In the genomic region with DNA sequence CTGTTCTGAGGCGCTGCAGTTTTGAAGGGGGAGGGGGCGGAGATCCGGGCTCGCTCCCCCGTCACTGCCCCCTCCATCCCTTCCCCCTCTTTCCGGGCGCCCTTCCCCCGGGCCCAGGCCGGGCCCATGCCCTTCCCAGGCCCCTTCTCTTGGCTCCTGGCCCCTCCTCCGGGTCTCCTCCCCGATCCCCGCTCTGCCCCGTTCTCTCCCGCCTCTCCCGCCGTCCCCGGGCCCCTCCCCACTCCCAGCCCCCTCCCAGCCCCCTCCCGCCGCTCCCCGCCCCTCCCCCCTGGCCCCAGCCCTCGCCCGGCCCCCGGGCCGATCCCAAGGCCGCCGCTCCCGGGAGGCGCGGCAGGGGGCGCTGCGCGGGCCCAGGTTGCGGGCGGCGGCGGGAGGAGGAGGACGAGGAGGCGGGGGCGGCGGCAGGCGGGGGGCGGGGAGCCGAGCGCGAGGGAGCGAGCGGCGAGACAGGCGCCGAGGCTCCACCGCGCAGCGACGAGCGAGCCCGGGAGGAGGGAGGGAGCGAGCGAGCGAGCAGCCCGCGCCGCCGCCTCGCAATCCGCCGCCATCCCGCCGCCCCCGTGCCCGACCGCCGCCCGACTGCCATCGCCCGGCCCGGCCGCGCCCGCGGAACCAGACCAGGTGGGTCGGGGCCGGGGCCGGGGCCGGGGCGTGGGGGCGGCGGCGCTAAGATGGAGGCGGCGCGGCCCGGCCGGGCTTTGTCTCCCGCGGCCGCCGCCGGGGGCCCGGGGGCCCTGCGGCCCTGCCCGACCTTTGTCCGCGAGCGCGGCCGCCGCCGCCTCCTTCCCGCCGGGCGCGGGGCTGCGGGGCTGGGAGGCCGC, we compare ENCODE assay signal across 8 cellular contexts. TPM values are rescaled to one million over a fixed set of nuclear protein-coding genes. Genes with fewer than 3 reads are reported as not detected.
DNase-seq lines count a peak whose midpoint lies in the region; ATAC-seq and TF ChIP-seq lines count a peak whose summit lies in the region.

Gene PRRC2B, plus strand, starts transcription at position 465 of the 842 bp plus-strand sequence. CDS start 36,059 bp downstream, outside the sequence.

- H3K9ac ChIP-seq in SK-N-MC (ENCODE audit: insufficient read length): peak within 1 kb of the TSS; percentile 99

- H3K4me3 ChIP-seq in SK-N-MC (peak within 1 kb of the TSS; percentile 97), suprapubic skin (peak within 1 kb of the TSS; percentile 82)

- peak in 1 of 2 donors; percentile 74 for TF ChIP-seq POLR2A in suprapubic skin (IDR thresholded peaks at IDR 0.05)

- H3K36me3 ChIP-seq in SK-N-MC (ENCODE audit: insufficient read depth, low read length): peaks cover 17% of the 10 kb centered on the region
- H3K36me3 ChIP-seq in suprapubic skin: no peaks in the 10 kb centered on the region

- peak in 1 of 2 donors; percentile 86 for TF ChIP-seq CTCF in suprapubic skin (IDR thresholded peaks at IDR 0.05)

- H3K27ac Mint-ChIP-seq in activated naive CD4-positive, alpha-beta T cell treated with anti-CD3 and anti-CD28 coated beads, Interleukin-2, amount 50 U/mL, for 24 hours: peak within 1 kb of the TSS; percentile 92

- H3K27ac ChIP-seq in SK-N-MC (peak within 1 kb of the TSS; percentile 97), suprapubic skin (peak within 1 kb of the TSS; percentile 97)

- H3K36me3 Mint-ChIP-seq in activated naive CD4-positive, alpha-beta T cell treated with anti-CD3 and anti-CD28 coated beads, Interleukin-2, amount 50 U/mL, for 24 hours: no peaks in the 10 kb centered on the region

- 1% methylated on average over 29 of the region's 114 CpGs for WGBS in suprapubic skin

- no peaks in the 10 kb centered on the region for H3K27me3 ChIP-seq in suprapubic skin

- no peaks in the 10 kb centered on the region for H3K27me3 Mint-ChIP-seq in activated naive CD4-positive, alpha-beta T cell treated with anti-CD3 and anti-CD28 coated beads, Interleukin-2, amount 50 U/mL, for 24 hours

- H3K4me1 Mint-ChIP-seq in activated naive CD4-positive, alpha-beta T cell treated with anti-CD3 and anti-CD28 coated beads, Interleukin-2, amount 50 U/mL, for 24 hours: peaks cover 49% of the 10 kb centered on the region

- peak; percentile 74 for DNase-seq in DMS114 treated with DMSO at 0.1 percent for 48 hours (lab: John Stamatoyannopoulos, UW; ENCODE audit: unreplicated experiment)
- DNase-seq in LHCN-M2 (ENCODE audit: low read depth): peak; percentile 75
- no peak for DNase-seq in SK-N-MC (ENCODE audit: low read depth, low spot score)
- no peak for DNase-seq in glomerular endothelial cell (ENCODE audit: extremely low read depth, low read depth, low spot score)
- DNase-seq in occipital lobe (lab: John Stamatoyannopoulos, UW): peak; percentile 70
- peak; percentile 88 to 91 for DNase-seq in suprapubic skin (ENCODE audit: low spot score in 2 of 2)

- ATAC-seq in GM21528 (IDR thresholded peaks at IDR 0.05; ENCODE audit: low FRiP score, unreplicated experiment): peak; percentile 53

- peaks cover 51% of the 10 kb centered on the region for H3K4me1 ChIP-seq in suprapubic skin

- no peaks in the 10 kb centered on the region for H3K9me3 Mint-ChIP-seq in activated naive CD4-positive, alpha-beta T cell treated with anti-CD3 and anti-CD28 coated beads, Interleukin-2, amount 50 U/mL, for 24 hours

- H3K4me3 Mint-ChIP-seq in activated naive CD4-positive, alpha-beta T cell treated with anti-CD3 and anti-CD28 coated beads, Interleukin-2, amount 50 U/mL, for 24 hours: peak within 1 kb of the TSS; percentile 89

- no peak for TF ChIP-seq EP300 in suprapubic skin (IDR thresholded peaks at IDR 0.05)

- no peaks in the 10 kb centered on the region for H3K9me3 ChIP-seq in SK-N-MC (ENCODE audit: low read depth, low read length)
- no peaks in the 10 kb centered on the region for H3K9me3 ChIP-seq in suprapubic skin

RNA-seq across cellular contexts. Expression of gene PRRC2B, which starts in this region (rescaled TPM):
- total RNA-seq in LHCN-M2 (2014; rRNA removed) (58.5 and 63.5 TPM in 2 replicates), glomerular endothelial cell (141 and 213 TPM in 2 replicates), occipital lobe (118 TPM), suprapubic skin (100 to 1,000 TPM; 153 to 286 (median 240) TPM)
- polyA plus RNA-seq in LHCN-M2 (2012): 66.0 TPM

Comparison
In these comparisons a context has a peak if more than half of its experiments do, and no peak if none do; other contexts are left out.
1. DNase-seq: peak in DMS114 treated with DMSO at 0.1 percent for 48 hours (single experiment), LHCN-M2 (single experiment), occipital lobe (single experiment) and suprapubic skin (2 of 2); none in SK-N-MC (single experiment) and glomerular endothelial cell (single experiment).